In genomic region chrX:68685722-68686683, GRCh38 we compare ENCODE assay signal across 9 cellular contexts. TPM values are rescaled to one million over a fixed set of nuclear protein-coding genes. Genes with fewer than 3 reads are reported as not detected.
DNase-seq lines count a peak whose midpoint lies in the region; ATAC-seq and TF ChIP-seq lines count a peak whose summit lies in the region.
"Had no signal": no experiment of that assay in that cellular context is flagged by ENCODE, and none has a peak within 500 bp of the region (broad histone marks: within the 10 kb centered on the region; RNA-seq: fewer than 3 reads in every experiment).

No MANE protein-coding gene starts in this region.

- H3K4me1 Mint-ChIP-seq in activated CD8-positive, alpha-beta memory T cell treated with anti-CD3 and anti-CD28 coated beads, Interleukin-2, amount 10 ng/mL, durations not matched to agents 7 days and 5 days: peaks cover 9% of the 10 kb centered on the region
- H3K4me1 Mint-ChIP-seq in T-cell (peaks cover 8 to 15% (median 12%) of the 10 kb centered on the region in 3 donors), neural crest cell (peaks cover 32% of the 10 kb centered on the region)

- POLR2A ChIA-PET in T-cell (lab: Charles Lee): no interaction called here

- no peak for TF ChIP-seq CTCF in esophagus squamous epithelium (IDR thresholded peaks at IDR 0.05)
- TF ChIP-seq CTCF in neural crest cell (conservative IDR thresholded peaks at IDR 0.05): no peak
- no peak for TF ChIP-seq CTCF in lower leg skin (IDR thresholded peaks at IDR 0.05)

- H3K9me3 ChIP-seq in esophagus squamous epithelium: no peaks in the 10 kb centered on the region

- H3K27me3 ChIP-seq in esophagus squamous epithelium: no peaks in the 10 kb centered on the region

- no peak overlapping the region for H3K27ac Mint-ChIP-seq in activated CD8-positive, alpha-beta memory T cell treated with anti-CD3 and anti-CD28 coated beads, Interleukin-2, amount 10 ng/mL, durations not matched to agents 7 days and 5 days
- H3K27ac Mint-ChIP-seq in T-cell (no peak overlapping the region), neural crest cell (ENCODE audit: unreplicated experiment) (no peak overlapping the region)

- CTCF ChIA-PET in activated CD8-positive, alpha-beta memory T cell treated with anti-CD3 and anti-CD28 coated beads, Interleukin-2, amount 10 ng/mL, durations not matched to agents 7 days and 5 days (lab: Charles Lee): no interaction called here
- CTCF ChIA-PET in T-cell (lab: Charles Lee): no interaction called here

- peak in 2 of 4 donors; percentile 20 to 38 for TF ChIP-seq POLR2A in esophagus squamous epithelium (IDR thresholded peaks at IDR 0.05)
- no peak for TF ChIP-seq POLR2A in lower leg skin (IDR thresholded peaks at IDR 0.05)

- peak; percentile 40 for DNase-seq in activated CD8-positive, alpha-beta memory T cell treated with anti-CD3 and anti-CD28 coated beads, Interleukin-2, amount 10 ng/mL, durations not matched to agents 7 days and 5 days
- no peak for DNase-seq in activated CD8-positive, alpha-beta memory T cell treated with anti-CD3 and anti-CD28 coated beads, Interleukin-2, amount 50 U/mL, for 4 hours
- DNase-seq in T-cell: peak in 2 of 34 experiments; percentile 0 to 8
- DNase-seq in esophagus squamous epithelium (lab: John Stamatoyannopoulos, UW): peak; percentile 1
- DNase-seq in neural crest cell (ENCODE audit: low read depth, low spot score): peak; percentile 8
- DNase-seq in lower leg skin (ENCODE audit: low spot score in 2 of 2): no peak
- DNase-seq: DND-41 had no signal

- H3K4me3 ChIP-seq in esophagus squamous epithelium: peak overlapping the region; percentile 10 to 63 (median 40)
- H3K4me3 ChIP-seq in lower leg skin (ENCODE audit: low read depth, poor library complexity, severe bottlenecking): no peak overlapping the region

- H3K4me3 Mint-ChIP-seq in activated CD8-positive, alpha-beta memory T cell treated with anti-CD3 and anti-CD28 coated beads, Interleukin-2, amount 10 ng/mL, durations not matched to agents 7 days and 5 days: peak overlapping the region; percentile 33
- H3K4me3 Mint-ChIP-seq in T-cell: peak overlapping the region; percentile 49 to 65 (median 56)
- peak overlapping the region; percentile 67 for H3K4me3 Mint-ChIP-seq in neural crest cell

- intact Hi-C loops in esophagus squamous epithelium (cut with DNase I): no loop called here
- intact Hi-C loops in lower leg skin (cut with DNase I; ENCODE audit: low total_unique reads): no loop called here

- WGBS in esophagus squamous epithelium, 2 donors: 41 to 56% methylated on average over 4 to 16 of the region's 50 CpGs
- WGBS in lower leg skin, 2 donors: 20 to 24% methylated on average over 21 to 50 of the region's 50 CpGs

- peaks cover 18% of the 10 kb centered on the region for H3K27me3 Mint-ChIP-seq in activated CD8-positive, alpha-beta memory T cell treated with anti-CD3 and anti-CD28 coated beads, Interleukin-2, amount 10 ng/mL, durations not matched to agents 7 days and 5 days
- peaks cover 20 to 34% of the 10 kb centered on the region in 2 donors for H3K27me3 Mint-ChIP-seq in T-cell
- peaks cover 15% of the 10 kb centered on the region for H3K27me3 Mint-ChIP-seq in neural crest cell (ENCODE audit: low read depth)

- peak overlapping the region; percentile 46 to 86 (median 66) for H3K27ac ChIP-seq in esophagus squamous epithelium

- no peaks in the 10 kb centered on the region for H3K36me3 ChIP-seq in esophagus squamous epithelium

- H3K9me3 Mint-ChIP-seq in activated CD8-positive, alpha-beta memory T cell treated with anti-CD3 and anti-CD28 coated beads, Interleukin-2, amount 10 ng/mL, durations not matched to agents 7 days and 5 days (ENCODE audit: low read depth): no peaks in the 10 kb centered on the region
- H3K9me3 Mint-ChIP-seq in T-cell: no peaks in the 10 kb centered on the region
- H3K9me3 Mint-ChIP-seq in neural crest cell: no peaks in the 10 kb centered on the region

- H3K4me1 ChIP-seq in esophagus squamous epithelium: peaks cover 0 to 27% (median 0%) of the 10 kb centered on the region in 3 donors

- peak; percentile 42 for ATAC-seq in activated CD8-positive, alpha-beta memory T cell treated with anti-CD3 and anti-CD28 coated beads, Interleukin-2, amount 10 ng/mL, durations not matched to agents 7 days and 5 days
- ATAC-seq in T-cell (replicated peaks in 1 of 4) (peak in 3 of 4 experiments; percentile 21 to 54 (median 30)), HG02588 (IDR thresholded peaks at IDR 0.05; ENCODE audit: unreplicated experiment) (no peak), HG02885 (IDR thresholded peaks at IDR 0.05; ENCODE audit: poor library complexity, unreplicated experiment) (no peak)

- H3K36me3 Mint-ChIP-seq in activated CD8-positive, alpha-beta memory T cell treated with anti-CD3 and anti-CD28 coated beads, Interleukin-2, amount 10 ng/mL, durations not matched to agents 7 days and 5 days: no peaks in the 10 kb centered on the region
- H3K36me3 Mint-ChIP-seq in T-cell: no peaks in the 10 kb centered on the region
- no peaks in the 10 kb centered on the region for H3K36me3 Mint-ChIP-seq in neural crest cell (ENCODE audit: low read depth)

RNA-seq across cellular contexts. Expression of gene STARD8, which starts 38.5 kb away (rescaled TPM):
- total RNA-seq in activated CD8-positive, alpha-beta memory T cell treated with anti-CD3 and anti-CD28 coated beads, Interleukin-2, amount 10 ng/mL, durations not matched to agents 7 days and 5 days: 1 to 10 TPM in 1 of 2 experiments, under 1 TPM in 1; 0.64 to 2.3 TPM
- under 1 TPM; 0.13 to 0.64 (median 0.25) TPM for total RNA-seq in T-cell
- 1 to 10 TPM in 3 of 4 donors, under 1 TPM in 1; 0.95 to 9.9 (median 2.1) TPM for total RNA-seq in esophagus squamous epithelium
- 1.5 and 1.8 TPM in 2 replicates for total RNA-seq in neural crest cell
- 1 to 10 TPM; 1.4 to 6.0 (median 2.5) TPM for total RNA-seq in lower leg skin

Comparison
In these comparisons a context has a peak if more than half of its experiments do, and no peak if none do; other contexts are left out.
1. DNase-seq: peak in activated CD8-positive, alpha-beta memory T cell treated with anti-CD3 and anti-CD28 coated beads, Interleukin-2, amount 10 ng/mL, durations not matched to agents 7 days and 5 days (single experiment), esophagus squamous epithelium (single experiment) and neural crest cell (single experiment); none in activated CD8-positive, alpha-beta memory T cell treated with anti-CD3 and anti-CD28 coated beads, Interleukin-2, amount 50 U/mL, for 4 hours (single experiment) and lower leg skin (0 of 2).
2. ATAC-seq: peak in activated CD8-positive, alpha-beta memory T cell treated with anti-CD3 and anti-CD28 coated beads, Interleukin-2, amount 10 ng/mL, durations not matched to agents 7 days and 5 days (single experiment) and T-cell (3 of 4); none in HG02588 (single experiment) and HG02885 (single experiment).
3. Peak in every context shown above with its lines, with median percentiles within 50 percentile points of each other: H3K4me3 Mint-ChIP-seq.